Comparison of ENCODE assay signal across 1 cellular context in the genomic region with DNA sequence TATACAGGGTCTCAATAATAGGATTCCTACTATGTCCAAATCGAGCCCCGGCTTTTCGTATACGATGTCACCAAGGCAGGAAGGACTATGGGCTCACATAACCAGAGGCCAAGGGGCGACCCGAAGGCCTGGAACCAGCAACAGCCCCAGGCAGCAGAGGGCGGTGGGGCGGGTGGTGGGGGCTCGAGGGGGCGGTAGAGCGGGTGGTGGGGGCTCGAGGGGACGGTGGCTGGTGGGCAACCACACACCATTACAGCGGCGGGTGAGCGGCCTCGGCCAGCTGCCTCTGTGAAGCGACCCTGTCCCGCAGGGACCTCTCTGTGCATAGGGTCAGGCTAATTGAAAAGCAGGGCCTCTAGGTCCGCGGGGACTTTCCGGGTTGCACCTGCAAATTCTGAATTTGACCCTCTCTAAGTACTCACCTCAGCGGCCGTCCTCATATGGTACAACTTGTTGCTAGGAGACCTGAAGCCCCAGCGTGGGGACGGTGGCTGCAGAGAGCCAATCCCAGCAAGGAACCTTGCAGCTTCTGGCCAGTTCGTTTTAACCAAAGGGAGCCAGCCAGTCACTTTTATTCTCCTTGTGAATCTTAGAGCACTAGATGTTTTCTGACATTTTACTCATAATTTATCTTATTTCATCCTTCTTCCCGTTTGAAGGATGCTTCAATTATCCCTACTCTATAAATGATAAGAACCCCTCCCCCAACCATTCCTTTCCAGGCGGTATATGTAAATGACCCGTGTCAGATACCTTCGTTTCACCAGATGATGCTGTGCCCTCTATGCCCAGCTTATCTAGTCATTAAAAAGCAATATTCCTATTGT.
TF ChIP-seq lines count a peak whose summit lies in the region.

A gene with protein sequence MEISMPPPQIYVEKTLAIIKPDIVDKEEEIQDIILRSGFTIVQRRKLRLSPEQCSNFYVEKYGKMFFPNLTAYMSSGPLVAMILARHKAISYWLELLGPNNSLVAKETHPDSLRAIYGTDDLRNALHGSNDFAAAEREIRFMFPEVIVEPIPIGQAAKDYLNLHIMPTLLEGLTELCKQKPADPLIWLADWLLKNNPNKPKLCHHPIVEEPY (minus strand): TSS at position 480 of the 827 bp plus-strand sequence. CDS start 648 bp downstream, outside the sequence.

TF ChIP-seq in GM23338, 12 proteins besides CTCF, POLR2A, EP300 and RAD21 (continued from another document):
- TF ChIP-seq, protein P1, sequence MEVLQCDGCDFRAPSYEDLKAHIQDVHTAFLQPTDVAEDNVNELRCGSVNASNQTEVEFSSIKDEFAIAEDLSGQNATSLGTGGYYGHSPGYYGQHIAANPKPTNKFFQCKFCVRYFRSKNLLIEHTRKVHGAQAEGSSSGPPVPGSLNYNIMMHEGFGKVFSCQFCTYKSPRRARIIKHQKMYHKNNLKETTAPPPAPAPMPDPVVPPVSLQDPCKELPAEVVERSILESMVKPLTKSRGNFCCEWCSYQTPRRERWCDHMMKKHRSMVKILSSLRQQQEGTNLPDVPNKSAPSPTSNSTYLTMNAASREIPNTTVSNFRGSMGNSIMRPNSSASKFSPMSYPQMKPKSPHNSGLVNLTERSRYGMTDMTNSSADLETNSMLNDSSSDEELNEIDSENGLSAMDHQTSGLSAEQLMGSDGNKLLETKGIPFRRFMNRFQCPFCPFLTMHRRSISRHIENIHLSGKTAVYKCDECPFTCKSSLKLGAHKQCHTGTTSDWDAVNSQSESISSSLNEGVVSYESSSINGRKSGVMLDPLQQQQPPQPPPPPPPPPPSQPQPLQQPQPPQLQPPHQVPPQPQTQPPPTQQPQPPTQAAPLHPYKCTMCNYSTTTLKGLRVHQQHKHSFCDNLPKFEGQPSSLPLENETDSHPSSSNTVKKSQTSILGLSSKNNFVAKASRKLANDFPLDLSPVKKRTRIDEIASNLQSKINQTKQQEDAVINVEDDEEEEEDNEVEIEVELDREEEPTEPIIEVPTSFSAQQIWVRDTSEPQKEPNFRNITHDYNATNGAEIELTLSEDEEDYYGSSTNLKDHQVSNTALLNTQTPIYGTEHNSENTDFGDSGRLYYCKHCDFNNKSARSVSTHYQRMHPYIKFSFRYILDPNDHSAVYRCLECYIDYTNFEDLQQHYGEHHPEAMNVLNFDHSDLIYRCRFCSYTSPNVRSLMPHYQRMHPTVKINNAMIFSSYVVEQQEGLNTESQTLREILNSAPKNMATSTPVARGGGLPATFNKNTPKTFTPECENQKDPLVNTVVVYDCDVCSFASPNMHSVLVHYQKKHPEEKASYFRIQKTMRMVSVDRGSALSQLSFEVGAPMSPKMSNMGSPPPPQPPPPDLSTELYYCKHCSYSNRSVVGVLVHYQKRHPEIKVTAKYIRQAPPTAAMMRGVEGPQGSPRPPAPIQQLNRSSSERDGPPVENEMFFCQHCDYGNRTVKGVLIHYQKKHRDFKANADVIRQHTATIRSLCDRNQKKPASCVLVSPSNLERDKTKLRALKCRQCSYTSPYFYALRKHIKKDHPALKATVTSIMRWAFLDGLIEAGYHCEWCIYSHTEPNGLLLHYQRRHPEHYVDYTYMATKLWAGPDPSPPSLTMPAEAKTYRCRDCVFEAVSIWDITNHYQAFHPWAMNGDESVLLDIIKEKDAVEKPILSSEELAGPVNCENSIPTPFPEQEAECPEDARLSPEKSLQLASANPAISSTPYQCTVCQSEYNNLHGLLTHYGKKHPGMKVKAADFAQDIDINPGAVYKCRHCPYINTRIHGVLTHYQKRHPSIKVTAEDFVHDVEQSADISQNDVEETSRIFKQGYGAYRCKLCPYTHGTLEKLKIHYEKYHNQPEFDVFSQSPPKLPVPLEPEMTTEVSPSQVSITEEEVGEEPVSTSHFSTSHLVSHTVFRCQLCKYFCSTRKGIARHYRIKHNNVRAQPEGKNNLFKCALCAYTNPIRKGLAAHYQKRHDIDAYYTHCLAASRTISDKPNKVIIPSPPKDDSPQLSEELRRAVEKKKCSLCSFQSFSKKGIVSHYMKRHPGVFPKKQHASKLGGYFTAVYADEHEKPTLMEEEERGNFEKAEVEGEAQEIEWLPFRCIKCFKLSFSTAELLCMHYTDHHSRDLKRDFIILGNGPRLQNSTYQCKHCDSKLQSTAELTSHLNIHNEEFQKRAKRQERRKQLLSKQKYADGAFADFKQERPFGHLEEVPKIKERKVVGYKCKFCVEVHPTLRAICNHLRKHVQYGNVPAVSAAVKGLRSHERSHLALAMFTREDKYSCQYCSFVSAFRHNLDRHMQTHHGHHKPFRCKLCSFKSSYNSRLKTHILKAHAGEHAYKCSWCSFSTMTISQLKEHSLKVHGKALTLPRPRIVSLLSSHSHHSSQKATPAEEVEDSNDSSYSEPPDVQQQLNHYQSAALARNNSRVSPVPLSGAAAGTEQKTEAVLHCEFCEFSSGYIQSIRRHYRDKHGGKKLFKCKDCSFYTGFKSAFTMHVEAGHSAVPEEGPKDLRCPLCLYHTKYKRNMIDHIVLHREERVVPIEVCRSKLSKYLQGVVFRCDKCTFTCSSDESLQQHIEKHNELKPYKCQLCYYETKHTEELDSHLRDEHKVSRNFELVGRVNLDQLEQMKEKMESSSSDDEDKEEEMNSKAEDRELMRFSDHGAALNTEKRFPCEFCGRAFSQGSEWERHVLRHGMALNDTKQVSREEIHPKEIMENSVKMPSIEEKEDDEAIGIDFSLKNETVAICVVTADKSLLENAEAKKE (CRISPR knock-in tag; IDR thresholded peaks at IDR 0.05), result no peak
TF ChIP-seq in GM23338: peak in this region for 0.
